2 cellular contexts compared by ENCODE assay signal in the genomic region with DNA sequence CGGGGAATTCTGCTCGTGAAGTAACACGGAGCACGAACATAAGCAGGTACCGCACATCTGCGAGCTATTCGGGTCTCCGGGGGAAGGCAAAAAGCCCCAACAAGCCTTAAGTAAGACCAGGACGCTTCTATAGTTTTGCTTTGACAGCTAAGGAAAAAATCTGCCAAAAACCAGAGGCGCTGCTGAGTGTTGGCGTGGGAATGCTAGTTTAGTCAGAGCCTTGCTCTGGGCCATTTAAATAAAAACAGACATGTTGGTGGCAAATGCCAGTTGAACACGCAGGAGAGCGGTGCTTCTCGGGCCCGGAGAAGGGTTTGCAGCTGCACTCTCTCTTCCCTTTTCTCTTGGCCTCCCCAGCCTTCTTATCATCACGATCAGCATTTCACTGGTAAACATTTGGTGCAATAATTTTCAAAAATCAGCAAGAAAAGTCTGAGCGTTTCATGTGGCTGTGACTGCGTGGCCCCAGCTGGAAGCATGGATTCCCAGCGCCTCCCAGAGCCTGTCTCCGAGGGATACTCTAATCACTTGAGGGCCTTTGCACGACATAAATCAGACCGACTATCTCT.
TF ChIP-seq lines count a peak whose summit lies in the region.

No MANE protein-coding gene starts in this region.

TF ChIP-seq in liver, 16 proteins besides CTCF, POLR2A, EP300 and RAD21 (continued from another document):
- TF ChIP-seq, protein P1, sequence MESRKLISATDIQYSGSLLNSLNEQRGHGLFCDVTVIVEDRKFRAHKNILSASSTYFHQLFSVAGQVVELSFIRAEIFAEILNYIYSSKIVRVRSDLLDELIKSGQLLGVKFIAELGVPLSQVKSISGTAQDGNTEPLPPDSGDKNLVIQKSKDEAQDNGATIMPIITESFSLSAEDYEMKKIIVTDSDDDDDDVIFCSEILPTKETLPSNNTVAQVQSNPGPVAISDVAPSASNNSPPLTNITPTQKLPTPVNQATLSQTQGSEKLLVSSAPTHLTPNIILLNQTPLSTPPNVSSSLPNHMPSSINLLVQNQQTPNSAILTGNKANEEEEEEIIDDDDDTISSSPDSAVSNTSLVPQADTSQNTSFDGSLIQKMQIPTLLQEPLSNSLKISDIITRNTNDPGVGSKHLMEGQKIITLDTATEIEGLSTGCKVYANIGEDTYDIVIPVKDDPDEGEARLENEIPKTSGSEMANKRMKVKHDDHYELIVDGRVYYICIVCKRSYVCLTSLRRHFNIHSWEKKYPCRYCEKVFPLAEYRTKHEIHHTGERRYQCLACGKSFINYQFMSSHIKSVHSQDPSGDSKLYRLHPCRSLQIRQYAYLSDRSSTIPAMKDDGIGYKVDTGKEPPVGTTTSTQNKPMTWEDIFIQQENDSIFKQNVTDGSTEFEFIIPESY (IDR thresholded peaks at IDR 0.05): no peak
TF ChIP-seq in liver: peak in this region for 0.

TF ChIP-seq in HepG2, 621 proteins besides CTCF, POLR2A, EP300 and RAD21 (continued from another document):
- TF ChIP-seq, protein P2, sequence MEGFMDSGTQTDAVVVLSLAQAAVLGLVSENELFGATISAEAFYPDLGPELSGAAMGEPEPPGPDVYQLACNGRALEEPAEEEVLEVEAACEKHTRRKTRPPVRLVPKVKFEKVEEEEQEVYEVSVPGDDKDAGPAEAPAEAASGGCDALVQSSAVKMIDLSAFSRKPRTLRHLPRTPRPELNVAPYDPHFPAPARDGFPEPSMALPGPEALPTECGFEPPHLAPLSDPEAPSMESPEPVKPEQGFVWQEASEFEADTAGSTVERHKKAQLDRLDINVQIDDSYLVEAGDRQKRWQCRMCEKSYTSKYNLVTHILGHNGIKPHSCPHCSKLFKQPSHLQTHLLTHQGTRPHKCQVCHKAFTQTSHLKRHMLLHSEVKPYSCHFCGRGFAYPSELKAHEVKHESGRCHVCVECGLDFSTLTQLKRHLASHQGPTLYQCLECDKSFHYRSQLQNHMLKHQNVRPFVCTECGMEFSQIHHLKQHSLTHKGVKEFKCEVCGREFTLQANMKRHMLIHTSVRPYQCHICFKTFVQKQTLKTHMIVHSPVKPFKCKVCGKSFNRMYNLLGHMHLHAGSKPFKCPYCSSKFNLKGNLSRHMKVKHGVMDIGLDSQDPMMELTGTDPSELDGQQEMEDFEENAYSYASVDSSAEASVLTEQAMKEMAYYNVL (CRISPR knock-in tag; IDR thresholded peaks at IDR 0.05; ENCODE audit: borderline replicate concordance): no peak
- TF ChIP-seq HNRNPK (IDR thresholded peaks at IDR 0.05; ENCODE audit: low read depth, low read length, poor library complexity, severe bottlenecking) (no peak), CCAR2 (optimal IDR thresholded peaks at IDR 0.05; ENCODE audit: low read depth, low read length) (no peak), MAF1 (CRISPR knock-in tag; IDR thresholded peaks at IDR 0.05; ENCODE audit: borderline replicate concordance) (no peak), ZSCAN31 (CRISPR knock-in tag; IDR thresholded peaks at IDR 0.05; ENCODE audit: low read depth) (no peak), NFAT5 (CRISPR knock-in tag; IDR thresholded peaks at IDR 0.05) (no peak), ZNF549 (CRISPR knock-in tag; IDR thresholded peaks at IDR 0.05) (no peak), PAX8 (CRISPR knock-in tag; IDR thresholded peaks at IDR 0.05; ENCODE audit: borderline replicate concordance) (no peak), WIZ (CRISPR knock-in tag; IDR thresholded peaks at IDR 0.05) (no peak)
